In genomic region chr10:1116051-1116450, GRCh38 we compare ENCODE assay signal across 27 cellular contexts. TPM values are rescaled to one million over a fixed set of nuclear protein-coding genes. Genes with fewer than 3 reads are reported as not detected.
DNase-seq lines count a peak whose midpoint lies in the region; ATAC-seq and TF ChIP-seq lines count a peak whose summit lies in the region.
"Had no signal": no experiment of that assay in that cellular context is flagged by ENCODE, and none has a peak within 500 bp of the region (broad histone marks: within the 10 kb centered on the region; RNA-seq: fewer than 3 reads in every experiment).

No MANE protein-coding gene starts in this region.

- H3K9me3 ChIP-seq in right cardiac atrium (ENCODE audit: control insufficient read depth, low read length) (no peaks in the 10 kb centered on the region), mucosa of rectum (ENCODE audit: control insufficient read depth in 2 of 2, low read length in 2 of 2) (no peaks in the 10 kb centered on the region), vagina (no peaks in the 10 kb centered on the region)
- H3K9me3 ChIP-seq: heart right ventricle, prostate gland had no signal

- ATAC-seq in right cardiac atrium (peak; percentile 15 to 27), left cardiac atrium (no peak), GM21423 (IDR thresholded peaks at IDR 0.05; ENCODE audit: unreplicated experiment) (no peak)
- ATAC-seq: WTC11 had no signal

- no peak for TF ChIP-seq POLR2A in vagina (IDR thresholded peaks at IDR 0.05)

- H3K27me3 ChIP-seq in right cardiac atrium (ENCODE audit: control insufficient read depth, insufficient read depth) (no peaks in the 10 kb centered on the region), mucosa of rectum (ENCODE audit: control insufficient read depth in 2 of 2, insufficient read depth in 2 of 2, low read length in 2 of 2) (no peaks in the 10 kb centered on the region), vagina (no peaks in the 10 kb centered on the region)
- H3K27me3 ChIP-seq: heart right ventricle had no signal

- WGBS in right cardiac atrium = 94% methylated on average over 12 of the region's 12 CpGs

- TF ChIP-seq CTCF in VCaP (conservative IDR thresholded peaks at IDR 0.05) (no peak), vagina (IDR thresholded peaks at IDR 0.05) (no peak)

- no peak for DNase-seq in right cardiac atrium
- no peak for DNase-seq in left cardiac atrium
- peak; percentile 77 to 88 for DNase-seq in vagina (ENCODE audit: extremely low spot score in 2 of 2)
- DNase-seq in NCI-H526 (lab: John Stamatoyannopoulos, UW) = no peak
- DNase-seq in GDM1 (lab: John Stamatoyannopoulos, UW) = no peak
- DNase-seq: activated CD4-positive, alpha-beta T cell treated with anti-CD3 and anti-CD28 coated beads, Interleukin-2, amount 10 ng/mL, durations not matched to agents 7 days and 5 days; C1 segment of cervical spinal cord; Calu3; DMS79 treated with DMSO at 0.1 percent for 48 hours; effector memory CD4-positive, alpha-beta T cell; foreskin fibroblast; H7; heart right ventricle; IMR-90; mammary epithelial cell; NCI-H1048; NCI-H1694 treated with DMSO at 0.1 percent for 48 hours; NCI-H2171; NCI-H510A; PC-9; SHP77 treated with DMSO at 0.1 percent for 48 hours; T1000 had no signal

- H3K4me3 ChIP-seq in right cardiac atrium (ENCODE audit: low read length) (no peak overlapping the region), mucosa of rectum (ENCODE audit: low read length in 2 of 2) (no peak overlapping the region), vagina (no peak overlapping the region)
- H3K4me3 ChIP-seq: heart right ventricle, PC-9, prostate gland had no signal

- no peak overlapping the region for H3K27ac ChIP-seq in right cardiac atrium (ENCODE audit: low read length)
- peak overlapping the region; percentile 42 for H3K27ac ChIP-seq in VCaP
- H3K27ac ChIP-seq in mucosa of rectum (ENCODE audit: low read depth in 2 of 2, low read length in 2 of 2) = peak overlapping the region; percentile 38 to 44
- H3K27ac ChIP-seq in vagina = no peak overlapping the region
- H3K27ac ChIP-seq: heart right ventricle, PC-9, prostate gland had no signal

- peaks cover 3% of the 10 kb centered on the region for H3K4me1 ChIP-seq in right cardiac atrium (ENCODE audit: control insufficient read depth, insufficient read depth, low read length)
- peaks cover 6 to 34% of the 10 kb centered on the region in 2 donors for H3K4me1 ChIP-seq in mucosa of rectum (ENCODE audit: control insufficient read depth in 2 of 2, insufficient read depth in 2 of 2, low read length in 2 of 2)
- H3K4me1 ChIP-seq in vagina = no peaks in the 10 kb centered on the region

- peaks cover 26 to 70% of the 10 kb centered on the region in 2 donors for H3K36me3 ChIP-seq in mucosa of rectum (ENCODE audit: control insufficient read depth in 2 of 2, insufficient read depth in 2 of 2, low read length in 2 of 2)
- peaks cover 0 to 52% of the 10 kb centered on the region in 2 donors for H3K36me3 ChIP-seq in vagina
- H3K36me3 ChIP-seq: prostate gland had no signal

- intact Hi-C loops in right cardiac atrium (cut with DNase I) = no loop called here
- intact Hi-C loops in left cardiac atrium (cut with DNase I) = no loop called here
- intact Hi-C loops in vagina (cut with DNase I) = no loop called here

- no peak overlapping the region for H3K9ac ChIP-seq in mucosa of rectum (ENCODE audit: low read depth in 1 of 2, low read length in 2 of 2)

RNA-seq across cellular contexts. Expression of gene WDR37, which starts 59.9 kb away (rescaled TPM):
- 10 to 100 TPM; 29.0 to 35.6 (median 32.5) TPM for total RNA-seq in right cardiac atrium
- 9.7 TPM for polyA plus RNA-seq in right cardiac atrium
- total RNA-seq in left cardiac atrium = 10 to 100 TPM; 23.2 to 33.9 TPM
- total RNA-seq in vagina = 16.9 TPM

Comparison
In these comparisons a context has a peak if more than half of its experiments do, and no peak if none do; other contexts are left out.
1. ATAC-seq: peak in right cardiac atrium (2 of 2); none in left cardiac atrium (0 of 2) and GM21423 (single experiment).
2. DNase-seq: peak in vagina (2 of 2); none in right cardiac atrium (0 of 3), left cardiac atrium (single experiment), NCI-H526 (0 of 2) and GDM1 (single experiment).
3. H3K27ac ChIP-seq: peak in VCaP (single experiment) and mucosa of rectum (2 of 2); none in right cardiac atrium (single experiment) and vagina (single experiment).